Comparison of ENCODE assay signal across 21 cellular contexts in genomic region chr6:127967708-127968107, GRCh38.
DNase-seq lines count a peak whose midpoint lies in the region; ATAC-seq and FAIRE-seq lines count a peak whose summit lies in the region.
"Had no signal": no experiment of that assay in that cellular context is flagged by ENCODE, and none has a peak within 500 bp of the region (broad histone marks: within the 10 kb centered on the region; RNA-seq: fewer than 3 reads in every experiment).

No MANE protein-coding gene starts in this region.

- H3K9me3 Mint-ChIP-seq in activated CD8-positive, alpha-beta memory T cell treated with anti-CD3 and anti-CD28 coated beads, Interleukin-2, amount 10 ng/mL, durations not matched to agents 7 days and 5 days (ENCODE audit: low read depth) = peaks cover 5% of the 10 kb centered on the region
- peaks cover 21% of the 10 kb centered on the region for H3K9me3 Mint-ChIP-seq in activated CD8-positive, alpha-beta T cell treated with anti-CD3 and anti-CD28 coated beads, Interleukin-2, amount 10 ng/mL, durations not matched to agents 7 days and 5 days (ENCODE audit: insufficient read depth)

- peak overlapping the region; percentile 95 for H3K27ac Mint-ChIP-seq in activated CD8-positive, alpha-beta memory T cell treated with anti-CD3 and anti-CD28 coated beads, Interleukin-2, amount 10 ng/mL, durations not matched to agents 7 days and 5 days
- peak overlapping the region; percentile 88 for H3K27ac Mint-ChIP-seq in activated CD8-positive, alpha-beta T cell treated with anti-CD3 and anti-CD28 coated beads, Interleukin-2, amount 10 ng/mL, durations not matched to agents 7 days and 5 days

- CTCF ChIA-PET in activated CD8-positive, alpha-beta memory T cell treated with anti-CD3 and anti-CD28 coated beads, Interleukin-2, amount 10 ng/mL, durations not matched to agents 7 days and 5 days (lab: Charles Lee) = interaction anchor here (0.8 to 4.5 kb wide), 18 partner anchors 10 to 112 kb away, joined by 3 to 25 read pairs (median 6); partner anchors contain the start of gene THEMIS
- CTCF ChIA-PET in activated CD8-positive, alpha-beta T cell treated with anti-CD3 and anti-CD28 coated beads, Interleukin-2, amount 10 ng/mL, durations not matched to agents 7 days and 5 days (lab: Charles Lee) = interaction anchor here (0.7 to 6.0 kb wide), 13 partner anchors 10 to 112 kb away, joined by 3 to 54 read pairs (median 10); partner anchors contain the start of gene THEMIS

- POLR2A ChIA-PET in activated CD8-positive, alpha-beta T cell treated with anti-CD3 and anti-CD28 coated beads, Interleukin-2, amount 10 ng/mL, durations not matched to agents 7 days and 5 days (lab: Charles Lee) = interaction anchor here (0.7 to 6.9 kb wide), 14 partner anchors 11 to 112 kb away, joined by 3 to 55 read pairs (median 6); partner anchors contain the start of gene THEMIS

- H3K4me3 Mint-ChIP-seq in activated CD8-positive, alpha-beta memory T cell treated with anti-CD3 and anti-CD28 coated beads, Interleukin-2, amount 10 ng/mL, durations not matched to agents 7 days and 5 days = peak overlapping the region; percentile 65
- H3K4me3 Mint-ChIP-seq in activated CD8-positive, alpha-beta T cell treated with anti-CD3 and anti-CD28 coated beads, Interleukin-2, amount 10 ng/mL, durations not matched to agents 7 days and 5 days = peak overlapping the region; percentile 54

- H3K27me3 Mint-ChIP-seq in activated CD8-positive, alpha-beta memory T cell treated with anti-CD3 and anti-CD28 coated beads, Interleukin-2, amount 10 ng/mL, durations not matched to agents 7 days and 5 days = no peaks in the 10 kb centered on the region
- no peaks in the 10 kb centered on the region for H3K27me3 Mint-ChIP-seq in activated CD8-positive, alpha-beta T cell treated with anti-CD3 and anti-CD28 coated beads, Interleukin-2, amount 10 ng/mL, durations not matched to agents 7 days and 5 days (ENCODE audit: low read depth)

- ATAC-seq in activated CD8-positive, alpha-beta memory T cell treated with anti-CD3 and anti-CD28 coated beads, Interleukin-2, amount 10 ng/mL, durations not matched to agents 7 days and 5 days = peak; percentile 63
- peak; percentile 67 for ATAC-seq in activated CD8-positive, alpha-beta T cell treated with anti-CD3 and anti-CD28 coated beads, Interleukin-2, amount 10 ng/mL, durations not matched to agents 7 days and 5 days
- ATAC-seq in GM18519 (IDR thresholded peaks at IDR 0.05; ENCODE audit: low FRiP score, unreplicated experiment) (no peak), GM19023 (IDR thresholded peaks at IDR 0.05; ENCODE audit: unreplicated experiment) (no peak)
- ATAC-seq: left lobe of liver, Right ventricle myocardium inferior had no signal

- H3K27ac ChIP-seq in substantia nigra (ENCODE audit: low read depth, low read length, poor library complexity, severe bottlenecking) = peak overlapping the region; percentile 62
- H3K27ac ChIP-seq: BLaER1 treated with 17β-estradiol and CSF1 and Interleukin-3, amounts not matched to agents 10 nM and 100 nM; coronary artery; vagina had no signal

- H3K36me3 Mint-ChIP-seq in activated CD8-positive, alpha-beta memory T cell treated with anti-CD3 and anti-CD28 coated beads, Interleukin-2, amount 10 ng/mL, durations not matched to agents 7 days and 5 days = peaks cover 33% of the 10 kb centered on the region
- H3K36me3 Mint-ChIP-seq in activated CD8-positive, alpha-beta T cell treated with anti-CD3 and anti-CD28 coated beads, Interleukin-2, amount 10 ng/mL, durations not matched to agents 7 days and 5 days (ENCODE audit: low read depth) = peaks cover 31% of the 10 kb centered on the region

- no peak for FAIRE-seq in RCC 7860 (lab: Jason Lieb, UNC)
- FAIRE-seq: endometrium had no signal

- DNase-seq in activated CD8-positive, alpha-beta memory T cell treated with anti-CD3 and anti-CD28 coated beads, Interleukin-2, amount 10 ng/mL, durations not matched to agents 7 days and 5 days = peak; percentile 83
- no peak for DNase-seq in activated CD8-positive, alpha-beta memory T cell treated with anti-CD3 and anti-CD28 coated beads, Interleukin-2, amount 50 U/mL, for 48 hours
- peak; percentile 81 for DNase-seq in activated CD8-positive, alpha-beta T cell treated with anti-CD3 and anti-CD28 coated beads, Interleukin-2, amount 10 ng/mL, durations not matched to agents 7 days and 5 days
- DNase-seq in medulla oblongata (ENCODE audit: extremely low spot score) (peak; percentile 73), substantia nigra (lab: John Stamatoyannopoulos, UW) (peak in 17 of 49 donors; percentile 1 to 42 (median 22)), RCC 7860 (ENCODE audit: low spot score) (no peak)
- DNase-seq: activated CD4-positive, alpha-beta T cell treated with anti-CD3 and anti-CD28 coated beads, Interleukin-2, amount 50 U/mL, for 1 hour; activated T-cell treated with anti-CD3 and anti-CD28 coated beads, Interleukin-2, amount 50 U/mL, for 1 hour; DMS 273 treated with DMSO at 0.1 percent for 48 hours; glutamatergic neuron; NCI-H1436 treated with DMSO at 0.1 percent for 48 hours; NCI-H748 treated with DMSO at 0.1 percent for 48 hours; stimulated activated CD4-positive, alpha-beta T cell treated with anti-CD3 and anti-CD28 coated beads, Interleukin-4, amount 100 ng/mL, for 24 hours had no signal

- H3K4me1 Mint-ChIP-seq in activated CD8-positive, alpha-beta memory T cell treated with anti-CD3 and anti-CD28 coated beads, Interleukin-2, amount 10 ng/mL, durations not matched to agents 7 days and 5 days = peaks cover 49% of the 10 kb centered on the region
- peaks cover 56% of the 10 kb centered on the region for H3K4me1 Mint-ChIP-seq in activated CD8-positive, alpha-beta T cell treated with anti-CD3 and anti-CD28 coated beads, Interleukin-2, amount 10 ng/mL, durations not matched to agents 7 days and 5 days (ENCODE audit: low read depth)

Comparison
In these comparisons a context has a peak if more than half of its experiments do, and no peak if none do; other contexts are left out.
1. DNase-seq: peak in activated CD8-positive, alpha-beta memory T cell treated with anti-CD3 and anti-CD28 coated beads, Interleukin-2, amount 10 ng/mL, durations not matched to agents 7 days and 5 days (single experiment), activated CD8-positive, alpha-beta T cell treated with anti-CD3 and anti-CD28 coated beads, Interleukin-2, amount 10 ng/mL, durations not matched to agents 7 days and 5 days (single experiment) and medulla oblongata (single experiment); none in activated CD8-positive, alpha-beta memory T cell treated with anti-CD3 and anti-CD28 coated beads, Interleukin-2, amount 50 U/mL, for 48 hours (single experiment) and RCC 7860 (single experiment).
2. ATAC-seq: peak in activated CD8-positive, alpha-beta memory T cell treated with anti-CD3 and anti-CD28 coated beads, Interleukin-2, amount 10 ng/mL, durations not matched to agents 7 days and 5 days (single experiment) and activated CD8-positive, alpha-beta T cell treated with anti-CD3 and anti-CD28 coated beads, Interleukin-2, amount 10 ng/mL, durations not matched to agents 7 days and 5 days (single experiment); none in GM18519 (single experiment) and GM19023 (single experiment).